In the genomic region with DNA sequence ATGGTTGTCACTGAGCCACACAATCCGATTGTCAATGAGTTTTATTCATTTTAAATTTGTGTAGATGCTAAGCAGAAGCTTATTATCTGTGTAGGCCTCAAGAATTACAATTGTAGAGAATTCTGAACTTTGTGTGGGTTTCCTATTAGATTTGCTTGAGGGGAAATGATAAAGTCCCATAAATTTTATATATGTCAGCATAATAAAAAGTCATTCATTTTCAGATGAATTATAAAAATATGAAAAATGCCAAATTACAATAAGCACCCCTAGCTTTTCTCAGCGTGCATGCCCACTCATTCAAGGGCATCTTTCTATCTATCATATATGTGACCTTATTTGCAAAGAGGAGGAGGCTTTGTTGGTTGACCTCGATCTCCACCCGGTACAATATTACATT, we compare ENCODE assay signal across 8 cellular contexts.
"Had no signal": no experiment of that assay in that cellular context is flagged by ENCODE, and none has a peak within 500 bp of the region (broad histone marks: within the 10 kb centered on the region; RNA-seq: fewer than 3 reads in every experiment).

No MANE protein-coding gene starts in this region.

- H3K9ac ChIP-seq: KMS-11 had no signal

- H3K27ac ChIP-seq: HL-60, KMS-11 had no signal

- ATAC-seq: GM23338 had no signal

- H2AFZ ChIP-seq: GM23338 had no signal

- H3K4me2 ChIP-seq: GM23338, KMS-11 had no signal

- FAIRE-seq: H1, H54 had no signal

- DNase-seq: H9, HCEC 1CT, KBM-7 had no signal

- H3K4me3 ChIP-seq: GM23338 had no signal
